Comparison of ENCODE assay signal across 8 cellular contexts in the genomic region with DNA sequence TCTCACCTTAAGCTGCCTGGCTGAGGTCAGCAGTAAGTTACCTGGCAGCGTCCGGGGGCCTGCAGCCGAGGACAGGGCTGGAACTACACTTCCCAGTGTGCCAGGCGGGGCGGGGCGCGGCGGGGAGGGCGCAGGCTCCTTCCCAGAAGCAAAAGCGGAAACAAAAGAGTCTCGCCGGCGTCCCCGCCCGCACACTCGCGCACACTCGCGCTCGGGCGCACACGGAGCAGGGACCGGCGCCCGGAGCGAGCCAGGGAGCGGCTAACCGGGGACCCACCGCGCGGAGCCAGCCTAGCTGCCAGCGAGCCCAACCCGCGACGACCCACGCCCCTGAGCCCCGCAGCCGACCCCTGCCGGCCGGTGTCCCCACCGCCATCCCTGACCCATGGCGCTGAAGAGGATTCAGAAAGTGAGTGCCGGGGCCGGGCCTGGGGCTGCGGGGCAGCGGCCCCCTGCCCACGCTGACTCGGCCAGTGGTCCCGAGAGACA. TPM values are rescaled to one million over a fixed set of nuclear protein-coding genes. Genes with fewer than 3 reads are reported as not detected.
DNase-seq lines count a peak whose midpoint lies in the region; TF ChIP-seq lines count a peak whose summit lies in the region.

A gene (plus strand): TSS at position 190 of the 489 bp plus-strand sequence. CDS start 196 bp downstream, at position 386.

- H3K36me3 ChIP-seq in H7 (replicated peaks; ENCODE audit: control insufficient read depth, insufficient read depth, low read length) (no peaks in the 10 kb centered on the region), ovary (no peaks in the 10 kb centered on the region), thyroid gland (no peaks in the 10 kb centered on the region)

- no peak for TF ChIP-seq EP300 in ovary (IDR thresholded peaks at IDR 0.05)

- H3K27ac Mint-ChIP-seq in activated naive CD8-positive, alpha-beta T cell, result peak within 1 kb of the TSS; percentile 84

- H3K36me3 Mint-ChIP-seq in activated naive CD8-positive, alpha-beta T cell, result peaks cover 3% of the 10 kb centered on the region

- H3K4me1 Mint-ChIP-seq in activated naive CD8-positive, alpha-beta T cell (ENCODE audit: low read depth), result peaks cover 37% of the 10 kb centered on the region

- TF ChIP-seq POLR2A in ovary (IDR thresholded peaks at IDR 0.05) (peak; percentile 83), thyroid gland (IDR thresholded peaks at IDR 0.05) (peak; percentile 53 to 91)

- H3K27ac ChIP-seq in ovary, result peak within 1 kb of the TSS; percentile 49 to 61
- peak within 1 kb of the TSS in 2 of 3 donors; percentile 46 to 73 for H3K27ac ChIP-seq in thyroid gland

- DNase-seq in GM03348 (ENCODE audit: low spot score) (peak; percentile 94), H7 (peak; percentile 86), M059J (ENCODE audit: low read depth) (peak; percentile 75), SKM-1 treated with dmso at 0.1 percent for 144 hours (lab: John Stamatoyannopoulos, UW; ENCODE audit: unreplicated experiment) (peak; percentile 83), head of caudate nucleus (peak; percentile 85 to 97 (median 94)), ovary (peak; percentile 85 to 91 (median 88)), thyroid gland (peak; percentile 93)

- intact Hi-C loops in head of caudate nucleus (cut with DNase I), result loop anchor here (5.0 to 10.0 kb wide), 2 partner anchors 50 to 68 kb away; a partner anchor contains a TSS
- intact Hi-C loops in ovary (cut with DNase I), result no loop called here
- intact Hi-C loops in thyroid gland (cut with DNase I), result no loop called here

- TF ChIP-seq CTCF in ovary (IDR thresholded peaks at IDR 0.05) (no peak), thyroid gland (IDR thresholded peaks at IDR 0.05) (peak in 3 of 6 experiments; percentile 17 to 32 (median 25))

- H3K27me3 ChIP-seq in H7 (ENCODE audit: control insufficient read depth, insufficient read depth, low read length) (no peaks in the 10 kb centered on the region), ovary (no peaks in the 10 kb centered on the region), thyroid gland (no peaks in the 10 kb centered on the region)

- peak within 1 kb of the TSS; percentile 94 for H3K4me3 Mint-ChIP-seq in activated naive CD8-positive, alpha-beta T cell

- 0 to 2% (median 1%) methylated on average over 48 to 49 of the region's 49 CpGs for WGBS in ovary, 3 donors
- WGBS in thyroid gland, 2 donors, result 0% methylated on average over 8 to 13 of the region's 49 CpGs

- H3K4me1 ChIP-seq in ovary (ENCODE audit: insufficient read depth), result no peaks in the 10 kb centered on the region
- H3K4me1 ChIP-seq in thyroid gland, result peaks cover 0 to 8% of the 10 kb centered on the region in 2 donors

- peaks cover 2% of the 10 kb centered on the region for H3K27me3 Mint-ChIP-seq in activated naive CD8-positive, alpha-beta T cell

- H3K9me3 ChIP-seq in ovary, result no peaks in the 10 kb centered on the region
- H3K9me3 ChIP-seq in thyroid gland, result no peaks in the 10 kb centered on the region

- H3K4me3 ChIP-seq in H7 (ENCODE audit: insufficient read depth, low read depth, low read length) (peak within 1 kb of the TSS; percentile 91), ovary (peak within 1 kb of the TSS; percentile 96), thyroid gland (replicated peaks in 1 of 3) (peak within 1 kb of the TSS; percentile 34 to 87 (median 56))

- H3K9me3 Mint-ChIP-seq in activated naive CD8-positive, alpha-beta T cell (ENCODE audit: low read depth), result no peaks in the 10 kb centered on the region

RNA-seq across cellular contexts. Expression of the gene that starts here (rescaled TPM):
- 31.6 and 33.7 TPM in 2 replicates for total RNA-seq in H7 (2014; rRNA removed; shearing (Covaris generic))
- total RNA-seq in M059J (2014; rRNA removed; shearing (Covaris generic)), result 23.7 and 24.3 TPM in 2 replicates
- total RNA-seq in ovary (10 to 100 TPM; 11.6 to 18.0 (median 14.1) TPM), thyroid gland (10 to 100 TPM; 11.3 to 25.4 (median 18.7) TPM)
- polyA plus RNA-seq in ovary, result 10 to 100 TPM in 1 of 2 donors, 1 to 10 TPM in 1; 9.8 to 20.1 TPM

Comparison
In these comparisons a context has a peak if more than half of its experiments do, and no peak if none do; other contexts are left out.
1. Peak in every context shown above with its lines: DNase-seq, H3K4me3 ChIP-seq and H3K27ac ChIP-seq.